10 cellular contexts compared by ENCODE assay signal in genomic region chr3:183377307-183377959, GRCh38. TPM values are rescaled to one million over a fixed set of nuclear protein-coding genes. Genes with fewer than 3 reads are reported as not detected.
A peak's percentile ranks its signal among the peaks of the same experiment; 100 is the strongest.
DNase-seq lines count a peak whose midpoint lies in the region; ATAC-seq and TF ChIP-seq lines count a peak whose summit lies in the region.
"Had no signal": no experiment of that assay in that cellular context is flagged by ENCODE, and none has a peak within 500 bp of the region (broad histone marks: within the 10 kb centered on the region; RNA-seq: fewer than 3 reads in every experiment).

No MANE protein-coding gene starts in this region.

- no peak overlapping the region for H2AFZ ChIP-seq in smooth muscle cell (ENCODE audit: low read depth)

- TF ChIP-seq CTCF in smooth muscle cell (IDR thresholded peaks at IDR 0.05; ENCODE audit: borderline replicate concordance, insufficient read depth, poor library complexity, severe bottlenecking), result no peak

- no peaks in the 10 kb centered on the region for H3K79me2 ChIP-seq in smooth muscle cell (ENCODE audit: low read depth)

- H3K4me1 ChIP-seq in SJCRH30 (no peaks in the 10 kb centered on the region), smooth muscle cell (ENCODE audit: low read depth) (no peaks in the 10 kb centered on the region)
- H3K4me1 ChIP-seq: prostate gland had no signal

- H3K4me2 ChIP-seq in smooth muscle cell, result no peak overlapping the region

- 88% methylated on average over 7 of the region's 7 CpGs for WGBS in smooth muscle cell (ENCODE audit: low lambda C conversion rate)

- no peaks in the 10 kb centered on the region for H3K27me3 ChIP-seq in SJCRH30
- no peaks in the 10 kb centered on the region for H3K27me3 ChIP-seq in smooth muscle cell (ENCODE audit: low read depth)

- DNase-seq in DMS53 (lab: John Stamatoyannopoulos, UW), result peak; percentile 97
- peak; percentile 97 for DNase-seq in NCI-H510A treated with DMSO at 0.1 percent for 48 hours (lab: John Stamatoyannopoulos, UW)
- DNase-seq in epithelial cell of prostate (ENCODE audit: low read depth, low spot score), result peak; percentile 45
- DNase-seq in SJCRH30, result no peak
- no peak for DNase-seq in SIG-M5 (lab: John Stamatoyannopoulos, UW)
- DNase-seq in smooth muscle cell (lab: John Stamatoyannopoulos, UW; ENCODE audit: unreplicated experiment), result no peak
- DNase-seq: NCI-H226 had no signal

- no peaks in the 10 kb centered on the region for H3K9me3 ChIP-seq in SJCRH30 (replicated peaks)
- no peaks in the 10 kb centered on the region for H3K9me3 ChIP-seq in smooth muscle cell (replicated peaks; ENCODE audit: low read depth)
- H3K9me3 ChIP-seq: prostate gland had no signal

- H3K4me3 ChIP-seq in SJCRH30, result no peak overlapping the region
- H3K4me3 ChIP-seq in smooth muscle cell, result no peak overlapping the region
- H3K4me3 ChIP-seq: prostate gland had no signal

- no peaks in the 10 kb centered on the region for H4K20me1 ChIP-seq in smooth muscle cell (ENCODE audit: low read depth)

- H3K9ac ChIP-seq in smooth muscle cell (ENCODE audit: low read depth), result no peak overlapping the region

- H3K36me3 ChIP-seq in SJCRH30 (no peaks in the 10 kb centered on the region), smooth muscle cell (ENCODE audit: low read depth) (no peaks in the 10 kb centered on the region)
- H3K36me3 ChIP-seq: prostate gland had no signal

- ATAC-seq in HG02678 (IDR thresholded peaks at IDR 0.05; ENCODE audit: unreplicated experiment), result peak; percentile 43
- ATAC-seq in HG03520 (IDR thresholded peaks at IDR 0.05; ENCODE audit: unreplicated experiment), result no peak

- no peaks in the 10 kb centered on the region for H3F3A ChIP-seq in smooth muscle cell (ENCODE audit: low read depth)

- H3K27ac ChIP-seq in epithelial cell of prostate (peak overlapping the region; percentile 75), SJCRH30 (no peak overlapping the region), smooth muscle cell (ENCODE audit: low read depth) (no peak overlapping the region)
- H3K27ac ChIP-seq: prostate gland had no signal

RNA-seq across cellular contexts. Expression of gene MCF2L2, which starts 51.0 kb away (rescaled TPM):
- 0.08 and 0.12 TPM in 2 replicates for total RNA-seq in SJCRH30 (2014; rRNA removed; shearing (Covaris generic))
- total RNA-seq in smooth muscle cell, result 0.09 and 0.22 TPM in 2 replicates
- 0.44 TPM in 1 of 2 replicates, not detected in the other for polyA plus RNA-seq in smooth muscle cell

Comparison
In these comparisons a context has a peak if more than half of its experiments do, and no peak if none do; other contexts are left out.
1. DNase-seq: peak in DMS53 (single experiment), NCI-H510A treated with DMSO at 0.1 percent for 48 hours (single experiment) and epithelial cell of prostate (single experiment); none in SJCRH30 (0 of 2), SIG-M5 (single experiment) and smooth muscle cell (single experiment).